In genomic region chr2:27154990-27155615, GRCh38 we compare ENCODE assay signal across 29 cellular contexts. TPM values are rescaled to one million over a fixed set of nuclear protein-coding genes. Genes with fewer than 3 reads are reported as not detected.
"Had no signal": no experiment of that assay in that cellular context is flagged by ENCODE, and none has a peak within 500 bp of the region (broad histone marks: within the 10 kb centered on the region; RNA-seq: fewer than 3 reads in every experiment).

No MANE protein-coding gene starts in this region.

- H3K4me1 ChIP-seq: esophagus muscularis mucosa, gastrocnemius medialis, left ventricle myocardium inferior, sigmoid colon had no signal

- H3K36me3 Mint-ChIP-seq: activated naive CD8-positive, alpha-beta T cell treated with anti-CD3 and anti-CD28 coated beads for 36 hours; natural killer cell treated with Interleukin-12 subunit alpha and Interleukin-12 subunit beta and Interleukin-15 and Interleukin-18, amount 100 ng/mL, for 72 hours; stimulated activated memory B cell treated with anti-CD40 and anti-IgM and Interleukin-4, amounts not matched to agents 10 μg/mL and 1 μg/mL and 100 μg/mL, for 72 hours had no signal

- ATAC-seq: activated T-cell treated with anti-CD3 and anti-CD28 coated beads, Interleukin-2, amount 50 U/mL, for 4 hours; gastrocnemius medialis; natural killer cell treated with Interleukin-12 subunit alpha and Interleukin-12 subunit beta and Interleukin-15 and Interleukin-18, amount 100 ng/mL, for 72 hours; stimulated activated memory B cell treated with anti-CD40 and anti-IgM and Interleukin-4, amounts not matched to agents 10 μg/mL and 1 μg/mL and 100 μg/mL, for 72 hours had no signal

- H3K27ac ChIP-seq: esophagus muscularis mucosa, gastrocnemius medialis, left ventricle myocardium inferior, sigmoid colon had no signal

- H3K27me3 ChIP-seq: gastrocnemius medialis had no signal

- H3K9me3 ChIP-seq: esophagus muscularis mucosa, gastrocnemius medialis, left ventricle myocardium inferior, sigmoid colon had no signal

- H3K4me1 Mint-ChIP-seq: activated B cell treated with CpG ODN at 0.5 μM for 24 hours had no signal

- H3K4me3 ChIP-seq: esophagus muscularis mucosa, gastrocnemius medialis, left ventricle myocardium inferior, sigmoid colon, smooth muscle cell had no signal

- H3K36me3 ChIP-seq: esophagus muscularis mucosa, gastrocnemius medialis, left ventricle myocardium inferior, sigmoid colon had no signal

- H3K4me3 Mint-ChIP-seq: activated B cell treated with CpG ODN at 0.5 μM for 24 hours; activated naive CD8-positive, alpha-beta T cell treated with anti-CD3 and anti-CD28 coated beads for 36 hours; activated T-cell treated with anti-CD3 and anti-CD28 coated beads, Interleukin-2, amount 50 U/mL, for 4 hours; natural killer cell treated with Interleukin-12 subunit alpha and Interleukin-12 subunit beta and Interleukin-15 and Interleukin-18, amount 100 ng/mL, for 72 hours; stimulated activated memory B cell treated with anti-CD40 and anti-IgM and Interleukin-4, amounts not matched to agents 10 μg/mL and 1 μg/mL and 100 μg/mL, for 72 hours; T-helper 1 cell treated with Interleukin-12 subunit alpha and Interleukin-12 subunit beta and Interleukin-4 antibody, amounts not matched to agents 30 μg/mL and 1 μg/mL, for 36 hours had no signal

- DNase-seq: activated B cell treated with CpG ODN at 0.5 μM for 24 hours; activated CD4-positive, alpha-beta T cell treated with anti-CD3 and anti-CD28 coated beads for 4 hours; activated CD4-positive, alpha-beta T cell treated with anti-CD3 and anti-CD28 coated beads, Interleukin-2, amount 50 U/mL, for 48 hours; activated CD8-positive, alpha-beta memory T cell treated with anti-CD3 and anti-CD28 coated beads, Interleukin-2, amount 50 U/mL, for 48 hours; activated naive CD4-positive, alpha-beta T cell; activated naive CD8-positive, alpha-beta T cell treated with anti-CD3 and anti-CD28 coated beads for 36 hours; activated T-cell treated with anti-CD3 and anti-CD28 coated beads, Interleukin-2, amount 50 U/mL, for 4 hours; cortex of kidney; gastrocnemius medialis; hippocampal formation; left ventricle myocardium inferior; midbrain; nucleus accumbens; sigmoid colon; stimulated activated CD4-positive, alpha-beta T cell treated with anti-CD3 and anti-CD28 coated beads, Interleukin-15, amount 100 ng/mL, for 24 hours; T1000; trophoblast cell had no signal

- H3K27me3 Mint-ChIP-seq: activated naive CD8-positive, alpha-beta T cell treated with anti-CD3 and anti-CD28 coated beads for 36 hours; natural killer cell treated with Interleukin-12 subunit alpha and Interleukin-12 subunit beta and Interleukin-15 and Interleukin-18, amount 100 ng/mL, for 72 hours had no signal

- H3K9me3 Mint-ChIP-seq: activated B cell treated with CpG ODN at 0.5 μM for 24 hours; activated naive CD8-positive, alpha-beta T cell treated with anti-CD3 and anti-CD28 coated beads for 36 hours; activated T-cell treated with anti-CD3 and anti-CD28 coated beads, Interleukin-2, amount 50 U/mL, for 4 hours; activated T-helper 2 cell treated with anti-CD3 and anti-CD28 coated beads, Interferon-gamma antibody, Interleukin-2, Interleukin-4, amounts not matched to agents 10 μg/mL and 5 μg/mL and 100 μg/mL, durations not matched to agents 14 hours and 24 hours and 36 hours; natural killer cell treated with Interleukin-12 subunit alpha and Interleukin-12 subunit beta and Interleukin-15 and Interleukin-18, amount 100 ng/mL, for 72 hours; stimulated activated memory B cell treated with anti-CD40 and anti-IgM and Interleukin-4, amounts not matched to agents 10 μg/mL and 1 μg/mL and 100 μg/mL, for 72 hours; T-helper 1 cell treated with Interleukin-12 subunit alpha and Interleukin-12 subunit beta and Interleukin-4 antibody, amounts not matched to agents 30 μg/mL and 1 μg/mL, for 36 hours had no signal

- H3K27ac Mint-ChIP-seq: activated B cell treated with CpG ODN at 0.5 μM for 24 hours; activated naive CD8-positive, alpha-beta T cell treated with anti-CD3 and anti-CD28 coated beads for 36 hours; activated T-helper 2 cell treated with anti-CD3 and anti-CD28 coated beads, Interferon-gamma antibody, Interleukin-2, Interleukin-4, amounts not matched to agents 10 μg/mL and 5 μg/mL and 100 μg/mL, durations not matched to agents 14 hours and 24 hours and 36 hours; natural killer cell treated with Interleukin-12 subunit alpha and Interleukin-12 subunit beta and Interleukin-15 and Interleukin-18, amount 100 ng/mL, for 72 hours; stimulated activated memory B cell treated with anti-CD40 and anti-IgM and Interleukin-4, amounts not matched to agents 10 μg/mL and 1 μg/mL and 100 μg/mL, for 72 hours; T-helper 1 cell treated with Interleukin-12 subunit alpha and Interleukin-12 subunit beta and Interleukin-4 antibody, amounts not matched to agents 30 μg/mL and 1 μg/mL, for 36 hours had no signal

RNA-seq across cellular contexts. Expression of gene TCF23, which starts 6.3 kb away (rescaled TPM):
- total RNA-seq: activated CD8-positive, alpha-beta memory T cell treated with anti-CD3 and anti-CD28 coated beads for 36 hours; activated naive CD8-positive, alpha-beta T cell treated with anti-CD3 and anti-CD28 coated beads for 36 hours; activated T-cell treated with anti-CD3 and anti-CD28 coated beads, Interleukin-2, amount 50 U/mL, for 4 hours; activated T-helper 2 cell treated with anti-CD3 and anti-CD28 coated beads, Interferon-gamma antibody, Interleukin-2, Interleukin-4, amounts not matched to agents 10 μg/mL and 5 μg/mL and 100 μg/mL, durations not matched to agents 14 hours and 24 hours and 36 hours; cerebellum; esophagus muscularis mucosa; lung microvascular endothelial cell; natural killer cell treated with Interleukin-12 subunit alpha and Interleukin-12 subunit beta and Interleukin-15 and Interleukin-18, amount 100 ng/mL, for 72 hours; renal cortical epithelial cell; sigmoid colon; smooth muscle cell; temporal lobe had no signal

RNA-seq across cellular contexts. Expression of gene PRR30, which starts 15.9 kb away (rescaled TPM):
- total RNA-seq: activated B cell treated with CpG ODN at 0.5 μM for 24 hours; activated CD8-positive, alpha-beta memory T cell treated with anti-CD3 and anti-CD28 coated beads for 36 hours; activated naive CD8-positive, alpha-beta T cell treated with anti-CD3 and anti-CD28 coated beads for 36 hours; activated T-cell treated with anti-CD3 and anti-CD28 coated beads, Interleukin-2, amount 50 U/mL, for 4 hours; activated T-helper 2 cell treated with anti-CD3 and anti-CD28 coated beads, Interferon-gamma antibody, Interleukin-2, Interleukin-4, amounts not matched to agents 10 μg/mL and 5 μg/mL and 100 μg/mL, durations not matched to agents 14 hours and 24 hours and 36 hours; cerebellum; esophagus muscularis mucosa; gastrocnemius medialis; left ventricle myocardium inferior; lung microvascular endothelial cell; natural killer cell treated with Interleukin-12 subunit alpha and Interleukin-12 subunit beta and Interleukin-15 and Interleukin-18, amount 100 ng/mL, for 72 hours; posterior vena cava; renal cortical epithelial cell; sigmoid colon; smooth muscle cell; temporal lobe had no signal

RNA-seq across cellular contexts. Expression of gene ABHD1, which starts 31.5 kb away (rescaled TPM):
- total RNA-seq: activated T-cell treated with anti-CD3 and anti-CD28 coated beads, Interleukin-2, amount 50 U/mL, for 4 hours; lung microvascular endothelial cell; sigmoid colon; smooth muscle cell; temporal lobe had no signal

RNA-seq across cellular contexts. Expression of gene CGREF1, which starts 36.2 kb away (rescaled TPM):
- total RNA-seq: smooth muscle cell had no signal
